Comparison of ENCODE assay signal across 1 cellular context in the genomic region with DNA sequence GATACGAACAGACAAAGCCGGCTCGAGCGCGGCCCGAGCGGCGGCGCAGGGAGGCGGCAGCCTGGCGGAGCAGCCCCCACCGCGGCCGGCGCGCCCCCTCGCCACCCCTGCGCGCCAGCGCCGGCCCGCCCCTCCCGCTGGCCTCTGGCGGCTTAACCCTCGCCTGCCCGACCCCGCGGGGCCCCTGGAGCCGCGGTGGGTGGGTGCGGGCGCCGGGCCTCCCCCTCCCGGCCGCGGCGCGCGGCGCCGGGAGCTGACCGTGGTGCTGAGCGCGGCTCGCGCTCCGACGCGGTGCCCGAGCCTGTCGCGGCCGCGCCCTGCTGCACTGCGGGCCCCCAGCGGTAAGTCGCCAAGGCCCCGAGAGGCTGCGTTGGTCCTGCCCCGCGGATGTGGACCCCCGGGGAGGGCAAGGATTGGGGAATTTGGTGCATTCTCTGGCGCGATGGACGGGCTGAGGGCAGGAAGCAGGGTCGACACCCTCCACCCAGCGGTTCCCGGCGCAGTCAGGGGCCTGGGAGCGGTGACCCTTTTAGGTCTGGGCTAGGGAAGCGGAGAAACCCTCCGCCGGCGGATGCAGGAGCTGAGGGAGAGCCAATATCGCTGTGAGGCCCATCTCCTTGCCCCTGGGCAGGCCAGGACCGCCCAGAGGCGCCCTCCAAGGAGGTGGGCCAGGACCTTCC.
TF ChIP-seq lines count a peak whose summit lies in the region.

No MANE protein-coding gene starts in this region.

TF ChIP-seq in HepG2, 621 proteins besides CTCF, POLR2A, EP300 and RAD21 (continued from another document and continues in another):
- TF ChIP-seq HIVEP1 (CRISPR knock-in tag; IDR thresholded peaks at IDR 0.05) (no peak), ZNF839 (CRISPR knock-in tag; IDR thresholded peaks at IDR 0.05; ENCODE audit: borderline replicate concordance) (no peak), ZNF326 (CRISPR knock-in tag; IDR thresholded peaks at IDR 0.05; ENCODE audit: borderline replicate concordance) (no peak), ZNF543 (CRISPR knock-in tag; IDR thresholded peaks at IDR 0.05) (no peak), ZNF891 (CRISPR knock-in tag; IDR thresholded peaks at IDR 0.05) (no peak), SNAPC2 (CRISPR knock-in tag; IDR thresholded peaks at IDR 0.05) (no peak), ZNF766 (CRISPR knock-in tag; IDR thresholded peaks at IDR 0.05; ENCODE audit: borderline replicate concordance) (no peak), SIN3A (IDR thresholded peaks at IDR 0.05; ENCODE audit: borderline replicate concordance, low read depth, low read length) (peak; percentile 34; the same call in 1 of the 2 replicates), ZNF549 (CRISPR knock-in tag; IDR thresholded peaks at IDR 0.05) (no peak), ZSCAN5A (CRISPR knock-in tag; IDR thresholded peaks at IDR 0.05; ENCODE audit: borderline replicate concordance) (no peak), ZNF335 (CRISPR knock-in tag; IDR thresholded peaks at IDR 0.05) (no peak), NR0B2 (CRISPR knock-in tag; IDR thresholded peaks at IDR 0.05) (no peak), XRCC5 (optimal IDR thresholded peaks at IDR 0.05; ENCODE audit: low read length) (no peak), TBX3 (IDR thresholded peaks at IDR 0.05; ENCODE audit: borderline replicate concordance) (no peak), MEF2D (CRISPR knock-in tag; IDR thresholded peaks at IDR 0.05) (no peak), IKZF4 (CRISPR knock-in tag; IDR thresholded peaks at IDR 0.05; ENCODE audit: borderline replicate concordance, low read depth, not compliant biosample characterization) (no peak), SNAI1 (CRISPR knock-in tag; IDR thresholded peaks at IDR 0.05; ENCODE audit: borderline replicate concordance) (no peak), ZBTB38 (CRISPR knock-in tag; IDR thresholded peaks at IDR 0.05) (no peak), PAXIP1 (CRISPR knock-in tag; conservative IDR thresholded peaks at IDR 0.05) (no peak), ZBTB43 (CRISPR knock-in tag; conservative IDR thresholded peaks at IDR 0.05) (no peak), ZNF782 (CRISPR knock-in tag; IDR thresholded peaks at IDR 0.05; ENCODE audit: borderline replicate concordance) (no peak), PLRG1 (conservative IDR thresholded peaks at IDR 0.05) (no peak), ZNF775 (CRISPR knock-in tag; IDR thresholded peaks at IDR 0.05; ENCODE audit: borderline replicate concordance) (no peak), MLX (CRISPR knock-in tag; IDR thresholded peaks at IDR 0.05) (no peak), ZNF17 (CRISPR knock-in tag; IDR thresholded peaks at IDR 0.05) (no peak), NCOA5 (CRISPR knock-in tag; IDR thresholded peaks at IDR 0.05) (no peak), ZIK1 (CRISPR knock-in tag; IDR thresholded peaks at IDR 0.05; ENCODE audit: borderline replicate concordance, low read depth) (peak; percentile 45; the same call in 1 of the 2 replicates), ELF4 (CRISPR knock-in tag; IDR thresholded peaks at IDR 0.05; ENCODE audit: borderline replicate concordance) (no peak), SYNCRIP (IDR thresholded peaks at IDR 0.05; ENCODE audit: insufficient read depth, low read depth, low read length) (no peak)
- TF ChIP-seq, protein P1, sequence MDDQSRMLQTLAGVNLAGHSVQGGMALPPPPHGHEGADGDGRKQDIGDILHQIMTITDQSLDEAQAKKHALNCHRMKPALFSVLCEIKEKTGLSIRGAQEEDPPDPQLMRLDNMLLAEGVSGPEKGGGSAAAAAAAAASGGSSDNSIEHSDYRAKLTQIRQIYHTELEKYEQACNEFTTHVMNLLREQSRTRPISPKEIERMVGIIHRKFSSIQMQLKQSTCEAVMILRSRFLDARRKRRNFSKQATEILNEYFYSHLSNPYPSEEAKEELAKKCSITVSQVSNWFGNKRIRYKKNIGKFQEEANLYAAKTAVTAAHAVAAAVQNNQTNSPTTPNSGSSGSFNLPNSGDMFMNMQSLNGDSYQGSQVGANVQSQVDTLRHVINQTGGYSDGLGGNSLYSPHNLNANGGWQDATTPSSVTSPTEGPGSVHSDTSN (CRISPR knock-in tag; IDR thresholded peaks at IDR 0.05; ENCODE audit: borderline replicate concordance): no peak
- TF ChIP-seq, protein P2, sequence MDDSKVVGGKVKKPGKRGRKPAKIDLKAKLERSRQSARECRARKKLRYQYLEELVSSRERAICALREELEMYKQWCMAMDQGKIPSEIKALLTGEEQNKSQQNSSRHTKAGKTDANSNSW (CRISPR knock-in tag; IDR thresholded peaks at IDR 0.05; ENCODE audit: borderline replicate concordance): no peak
- TF ChIP-seq, protein P3, sequence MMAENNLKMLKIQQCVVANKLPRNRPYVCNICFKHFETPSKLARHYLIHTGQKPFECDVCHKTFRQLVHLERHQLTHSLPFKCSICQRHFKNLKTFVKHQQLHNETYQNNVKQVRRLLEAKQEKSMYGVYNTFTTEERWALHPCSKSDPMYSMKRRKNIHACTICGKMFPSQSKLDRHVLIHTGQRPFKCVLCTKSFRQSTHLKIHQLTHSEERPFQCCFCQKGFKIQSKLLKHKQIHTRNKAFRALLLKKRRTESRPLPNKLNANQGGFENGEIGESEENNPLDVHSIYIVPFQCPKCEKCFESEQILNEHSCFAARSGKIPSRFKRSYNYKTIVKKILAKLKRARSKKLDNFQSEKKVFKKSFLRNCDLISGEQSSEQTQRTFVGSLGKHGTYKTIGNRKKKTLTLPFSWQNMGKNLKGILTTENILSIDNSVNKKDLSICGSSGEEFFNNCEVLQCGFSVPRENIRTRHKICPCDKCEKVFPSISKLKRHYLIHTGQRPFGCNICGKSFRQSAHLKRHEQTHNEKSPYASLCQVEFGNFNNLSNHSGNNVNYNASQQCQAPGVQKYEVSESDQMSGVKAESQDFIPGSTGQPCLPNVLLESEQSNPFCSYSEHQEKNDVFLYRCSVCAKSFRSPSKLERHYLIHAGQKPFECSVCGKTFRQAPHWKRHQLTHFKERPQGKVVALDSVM (CRISPR knock-in tag; IDR thresholded peaks at IDR 0.05): no peak
- TF ChIP-seq, protein P4, sequence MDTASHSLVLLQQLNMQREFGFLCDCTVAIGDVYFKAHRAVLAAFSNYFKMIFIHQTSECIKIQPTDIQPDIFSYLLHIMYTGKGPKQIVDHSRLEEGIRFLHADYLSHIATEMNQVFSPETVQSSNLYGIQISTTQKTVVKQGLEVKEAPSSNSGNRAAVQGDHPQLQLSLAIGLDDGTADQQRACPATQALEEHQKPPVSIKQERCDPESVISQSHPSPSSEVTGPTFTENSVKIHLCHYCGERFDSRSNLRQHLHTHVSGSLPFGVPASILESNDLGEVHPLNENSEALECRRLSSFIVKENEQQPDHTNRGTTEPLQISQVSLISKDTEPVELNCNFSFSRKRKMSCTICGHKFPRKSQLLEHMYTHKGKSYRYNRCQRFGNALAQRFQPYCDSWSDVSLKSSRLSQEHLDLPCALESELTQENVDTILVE (CRISPR knock-in tag; IDR thresholded peaks at IDR 0.05): no peak; the same call in 1 of the 2 replicates
- TF ChIP-seq, protein P5, sequence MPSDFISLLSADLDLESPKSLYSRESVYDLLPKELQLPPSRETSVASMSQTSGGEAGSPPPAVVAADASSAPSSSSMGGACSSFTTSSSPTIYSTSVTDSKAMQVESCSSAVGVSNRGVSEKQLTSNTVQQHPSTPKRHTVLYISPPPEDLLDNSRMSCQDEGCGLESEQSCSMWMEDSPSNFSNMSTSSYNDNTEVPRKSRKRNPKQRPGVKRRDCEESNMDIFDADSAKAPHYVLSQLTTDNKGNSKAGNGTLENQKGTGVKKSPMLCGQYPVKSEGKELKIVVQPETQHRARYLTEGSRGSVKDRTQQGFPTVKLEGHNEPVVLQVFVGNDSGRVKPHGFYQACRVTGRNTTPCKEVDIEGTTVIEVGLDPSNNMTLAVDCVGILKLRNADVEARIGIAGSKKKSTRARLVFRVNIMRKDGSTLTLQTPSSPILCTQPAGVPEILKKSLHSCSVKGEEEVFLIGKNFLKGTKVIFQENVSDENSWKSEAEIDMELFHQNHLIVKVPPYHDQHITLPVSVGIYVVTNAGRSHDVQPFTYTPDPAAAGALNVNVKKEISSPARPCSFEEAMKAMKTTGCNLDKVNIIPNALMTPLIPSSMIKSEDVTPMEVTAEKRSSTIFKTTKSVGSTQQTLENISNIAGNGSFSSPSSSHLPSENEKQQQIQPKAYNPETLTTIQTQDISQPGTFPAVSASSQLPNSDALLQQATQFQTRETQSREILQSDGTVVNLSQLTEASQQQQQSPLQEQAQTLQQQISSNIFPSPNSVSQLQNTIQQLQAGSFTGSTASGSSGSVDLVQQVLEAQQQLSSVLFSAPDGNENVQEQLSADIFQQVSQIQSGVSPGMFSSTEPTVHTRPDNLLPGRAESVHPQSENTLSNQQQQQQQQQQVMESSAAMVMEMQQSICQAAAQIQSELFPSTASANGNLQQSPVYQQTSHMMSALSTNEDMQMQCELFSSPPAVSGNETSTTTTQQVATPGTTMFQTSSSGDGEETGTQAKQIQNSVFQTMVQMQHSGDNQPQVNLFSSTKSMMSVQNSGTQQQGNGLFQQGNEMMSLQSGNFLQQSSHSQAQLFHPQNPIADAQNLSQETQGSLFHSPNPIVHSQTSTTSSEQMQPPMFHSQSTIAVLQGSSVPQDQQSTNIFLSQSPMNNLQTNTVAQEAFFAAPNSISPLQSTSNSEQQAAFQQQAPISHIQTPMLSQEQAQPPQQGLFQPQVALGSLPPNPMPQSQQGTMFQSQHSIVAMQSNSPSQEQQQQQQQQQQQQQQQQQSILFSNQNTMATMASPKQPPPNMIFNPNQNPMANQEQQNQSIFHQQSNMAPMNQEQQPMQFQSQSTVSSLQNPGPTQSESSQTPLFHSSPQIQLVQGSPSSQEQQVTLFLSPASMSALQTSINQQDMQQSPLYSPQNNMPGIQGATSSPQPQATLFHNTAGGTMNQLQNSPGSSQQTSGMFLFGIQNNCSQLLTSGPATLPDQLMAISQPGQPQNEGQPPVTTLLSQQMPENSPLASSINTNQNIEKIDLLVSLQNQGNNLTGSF (CRISPR knock-in tag; IDR thresholded peaks at IDR 0.05): no peak
